13 cellular contexts compared by ENCODE assay signal in the genomic region with DNA sequence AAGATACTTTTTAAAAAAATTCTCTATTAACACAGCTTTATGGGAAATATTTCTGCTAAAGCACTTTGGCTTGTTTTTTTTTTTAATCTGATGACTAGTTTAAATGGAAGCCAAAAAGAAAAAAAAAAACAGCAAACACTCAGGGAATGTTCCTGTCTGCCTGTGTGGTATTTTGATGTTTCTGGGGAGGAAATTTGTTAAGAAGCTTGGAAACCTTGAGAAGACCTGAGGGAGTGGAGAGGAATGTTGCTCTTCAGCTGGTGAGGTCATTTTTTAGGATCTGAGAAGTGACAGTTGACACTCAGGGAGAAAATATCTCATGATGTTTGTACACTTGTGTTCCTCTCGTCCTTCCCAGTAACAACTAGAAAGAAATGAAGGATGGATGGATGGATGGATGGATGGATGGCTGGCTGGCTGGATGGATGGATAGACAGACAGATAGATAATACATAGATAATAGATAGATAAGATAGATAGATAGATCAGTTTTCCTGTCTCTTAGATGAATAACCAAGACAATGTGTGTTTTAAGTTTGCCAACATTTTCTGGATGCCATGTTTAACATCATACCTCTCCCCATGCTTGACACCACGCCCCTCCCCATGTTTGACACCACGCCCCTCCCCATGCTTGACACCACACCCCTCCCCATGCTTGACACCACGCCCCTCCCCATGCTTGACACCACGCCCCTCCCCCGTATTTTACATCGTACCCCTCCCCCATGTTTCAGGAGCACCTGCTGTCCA.
DNase-seq lines count a peak whose midpoint lies in the region; ATAC-seq and TF ChIP-seq lines count a peak whose summit lies in the region.
"Had no signal": no experiment of that assay in that cellular context is flagged by ENCODE, and none has a peak within 500 bp of the region (broad histone marks: within the 10 kb centered on the region; RNA-seq: fewer than 3 reads in every experiment).

No MANE protein-coding gene starts in this region.

- 63 to 67% methylated on average over 3 of the region's 7 CpGs for WGBS in gastroesophageal sphincter (ENCODE audit: low coverage in 1 of 2), 2 donors
- 71 to 85% (median 81%) methylated on average over 7 of the region's 7 CpGs for WGBS in stomach, 5 donors

- H3K4me3 ChIP-seq in gastroesophageal sphincter, result no peak overlapping the region
- no peak overlapping the region for H3K4me3 ChIP-seq in stomach
- no peak overlapping the region for H3K4me3 ChIP-seq in H7 (ENCODE audit: insufficient read depth, low read depth, low read length)

- H3K4me1 ChIP-seq in gastroesophageal sphincter (peaks cover 0 to 33% (median 13%) of the 10 kb centered on the region in 3 donors), stomach (peaks cover 0 to 12% (median 4%) of the 10 kb centered on the region in 4 donors)

- peaks cover 0 to 28% of the 10 kb centered on the region in 2 donors for H3K36me3 ChIP-seq in gastroesophageal sphincter
- H3K36me3 ChIP-seq in stomach, result peaks cover 0 to 35% (median 26%) of the 10 kb centered on the region in 4 donors
- H3K36me3 ChIP-seq in H7 (replicated peaks; ENCODE audit: control insufficient read depth, insufficient read depth, low read length), result no peaks in the 10 kb centered on the region; the same call in 1 of the 2 replicates

- H3K27ac ChIP-seq in gastroesophageal sphincter, result peak overlapping the region; percentile 44 to 86 (median 84)
- peak overlapping the region in 3 of 5 donors; percentile 19 to 49 (median 47) for H3K27ac ChIP-seq in stomach

- no peak for TF ChIP-seq EP300 in gastroesophageal sphincter (IDR thresholded peaks at IDR 0.05)
- TF ChIP-seq EP300 in stomach (IDR thresholded peaks at IDR 0.05), result no peak

- intact Hi-C loops in stomach (cut with DNase I; ENCODE audit: low total_unique reads), result no loop called here

- TF ChIP-seq POLR2A in gastroesophageal sphincter (IDR thresholded peaks at IDR 0.05), result no peak
- TF ChIP-seq POLR2A in stomach (IDR thresholded peaks at IDR 0.05), result no peak

- DNase-seq in GM04504 (ENCODE audit: low read depth) (peak; percentile 59), amniotic stem cell (lab: John Stamatoyannopoulos, UW) (peak; percentile 37), stomach (no peak), H7 (no peak), NOMO-1 (lab: John Stamatoyannopoulos, UW; ENCODE audit: unreplicated experiment in 2 of 2) (no peak)
- no peak for DNase-seq in stimulated activated CD4-positive, alpha-beta T cell treated with anti-CD3 and anti-CD28 coated beads, Interleukin-4, amount 100 ng/mL, for 24 hours
- DNase-seq: activated effector memory CD4-positive, alpha-beta T cell treated with Interleukin-2 at 50 U/mL for 16 hours; erythroblast; NCI-H526; stimulated activated CD4-positive, alpha-beta T cell treated with anti-CD3 and anti-CD28 coated beads, Interleukin-4, amount 100 ng/mL, for 4 hours; T-helper 9 cell had no signal

- H3K27me3 ChIP-seq in gastroesophageal sphincter (no peaks in the 10 kb centered on the region), stomach (no peaks in the 10 kb centered on the region), H7 (ENCODE audit: control insufficient read depth, insufficient read depth, low read length) (no peaks in the 10 kb centered on the region)

- ATAC-seq in gastroesophageal sphincter, result peak; percentile 66
- ATAC-seq in HG03175 (IDR thresholded peaks at IDR 0.05; ENCODE audit: unreplicated experiment), result no peak

- H3K9me3 ChIP-seq in gastroesophageal sphincter (no peaks in the 10 kb centered on the region), stomach (no peaks in the 10 kb centered on the region)

- TF ChIP-seq CTCF in gastroesophageal sphincter (IDR thresholded peaks at IDR 0.05), result no peak
- TF ChIP-seq CTCF in stomach (IDR thresholded peaks at IDR 0.05), result no peak

Comparison
In these comparisons a context has a peak if more than half of its experiments do, and no peak if none do; other contexts are left out.
1. DNase-seq: peak in GM04504 (single experiment) and amniotic stem cell (single experiment); none in stomach (single experiment), H7 (single experiment), NOMO-1 (0 of 2) and stimulated activated CD4-positive, alpha-beta T cell treated with anti-CD3 and anti-CD28 coated beads, Interleukin-4, amount 100 ng/mL, for 24 hours (single experiment).